Comparison of ENCODE assay signal across 2 cellular contexts in genomic region chrX:110404376-110404775, GRCh38.
TF ChIP-seq lines count a peak whose summit lies in the region.

No MANE protein-coding gene starts in this region.

TF ChIP-seq in A549, 52 proteins besides CTCF, POLR2A, EP300 and RAD21:
- TF ChIP-seq ATOH8 (CRISPR knock-in tag; IDR thresholded peaks at IDR 0.05; ENCODE audit: low read depth), result no peak
- TF ChIP-seq PBX3 (IDR thresholded peaks at IDR 0.05), result no peak

TF ChIP-seq in IMR-90, 13 proteins besides CTCF, POLR2A, EP300 and RAD21:
- TF ChIP-seq CHD1 (IDR thresholded peaks at IDR 0.05; ENCODE audit: low read depth, low read length) (no peak), MAZ (IDR thresholded peaks at IDR 0.05; ENCODE audit: borderline replicate concordance, low read depth, low read length) (no peak), USF2 (IDR thresholded peaks at IDR 0.05; ENCODE audit: low read depth, low read length) (no peak), MXI1 (IDR thresholded peaks at IDR 0.05; ENCODE audit: borderline replicate concordance, low read depth, low read length) (no peak)
